Comparison of ENCODE assay signal across 8 cellular contexts in the genomic region with DNA sequence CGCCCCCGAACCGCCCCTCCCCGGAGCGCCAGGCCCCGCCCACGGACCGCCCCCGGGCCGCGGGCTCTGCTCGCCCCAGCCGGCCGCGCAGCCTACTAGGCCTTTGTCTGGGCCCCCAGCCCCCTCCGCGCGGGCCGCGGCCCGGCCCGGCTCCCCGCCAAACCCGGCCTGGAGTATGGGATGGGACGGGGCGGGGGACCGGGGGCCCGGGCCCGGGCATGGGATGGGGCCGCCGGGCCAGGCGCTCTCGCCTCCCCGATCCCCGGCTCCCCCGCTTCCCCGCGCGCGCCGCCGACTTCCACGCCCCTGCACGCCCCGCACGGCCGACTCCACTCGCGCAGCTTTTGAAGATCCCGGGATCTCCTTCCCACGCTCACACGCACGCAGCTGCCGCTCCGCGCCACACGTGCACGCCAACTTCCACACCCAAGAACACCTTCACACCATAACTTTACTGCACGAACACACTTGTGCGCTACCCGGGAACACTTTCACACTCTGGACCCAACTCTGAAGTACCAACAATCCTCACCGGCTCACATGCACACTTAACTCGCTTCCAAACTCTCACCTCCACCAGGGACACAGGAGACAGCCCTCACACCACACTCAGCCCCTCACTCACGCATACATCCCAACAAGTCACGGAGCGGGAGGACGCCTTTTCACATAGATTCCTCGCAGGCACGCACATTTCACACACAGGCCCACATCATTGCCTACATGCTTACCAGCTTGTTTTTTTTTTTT. TPM values are rescaled to one million over a fixed set of nuclear protein-coding genes. Genes with fewer than 3 reads are reported as not detected.
DNase-seq lines count a peak whose midpoint lies in the region; ATAC-seq lines count a peak whose summit lies in the region.

No MANE protein-coding gene starts in this region.

- peaks cover 6 to 26% (median 8%) of the 10 kb centered on the region in 4 donors for H3K4me1 Mint-ChIP-seq in CD4-positive, alpha-beta memory T cell
- peaks cover 79% of the 10 kb centered on the region for H3K4me1 Mint-ChIP-seq in dendritic cell treated with granulocyte-macrophage colony-stimulating factor and Interleukin-4, amounts not matched to agents 40 ng/mL and 50 ng/mL, for 4 days (ENCODE audit: low read depth)

- no peaks in the 10 kb centered on the region for H3K27me3 ChIP-seq in CD4-positive, alpha-beta memory T cell (ENCODE audit: insufficient read depth, low read length)
- no peaks in the 10 kb centered on the region for H3K27me3 ChIP-seq in HAP-1 (ENCODE audit: low read depth)

- no peak for ATAC-seq in GM18909 (IDR thresholded peaks at IDR 0.05; ENCODE audit: poor library complexity, unreplicated experiment)

- H3K27ac ChIP-seq in CD4-positive, alpha-beta memory T cell (ENCODE audit: low read depth, low read length): no peak overlapping the region

- peaks cover 4 to 5% of the 10 kb centered on the region in 2 donors for H3K27me3 Mint-ChIP-seq in CD4-positive, alpha-beta memory T cell
- H3K27me3 Mint-ChIP-seq in dendritic cell treated with granulocyte-macrophage colony-stimulating factor and Interleukin-4, amounts not matched to agents 40 ng/mL and 50 ng/mL, for 4 days: peaks cover 24% of the 10 kb centered on the region

- peak overlapping the region; percentile 84 to 97 (median 90) for H3K4me3 Mint-ChIP-seq in CD4-positive, alpha-beta memory T cell
- H3K4me3 Mint-ChIP-seq in dendritic cell treated with granulocyte-macrophage colony-stimulating factor and Interleukin-4, amounts not matched to agents 40 ng/mL and 50 ng/mL, for 4 days: peak overlapping the region; percentile 79

- peak overlapping the region in 1 of 2 donors; percentile 49 for H3K4me3 ChIP-seq in CD4-positive, alpha-beta memory T cell (ENCODE audit: low read length in 2 of 2)
- H3K4me3 ChIP-seq in HAP-1: peak overlapping the region; percentile 19

- no peaks in the 10 kb centered on the region for H3K36me3 ChIP-seq in CD4-positive, alpha-beta memory T cell (ENCODE audit: insufficient read depth, low read length)
- no peaks in the 10 kb centered on the region for H3K36me3 ChIP-seq in HAP-1 (replicated peaks)

- POLR2A ChIA-PET in CD4-positive, alpha-beta memory T cell (lab: Charles Lee; ENCODE audit: partially characterized antibody): interaction anchor here (0.7 to 2.2 kb wide), 3 partner anchors 13 to 87 kb away, joined by 3 to 14 read pairs (median 3); no protein-coding TSS in a partner anchor

- H3K36me3 Mint-ChIP-seq in CD4-positive, alpha-beta memory T cell: no peaks in the 10 kb centered on the region
- H3K36me3 Mint-ChIP-seq in dendritic cell treated with granulocyte-macrophage colony-stimulating factor and Interleukin-4, amounts not matched to agents 40 ng/mL and 50 ng/mL, for 4 days (ENCODE audit: low read depth): peaks cover 5% of the 10 kb centered on the region

- in situ Hi-C loops in HAP-1 (cut with MboI; ENCODE audit: low sequenced_read_pairs): no loop called here

- H3K4me1 ChIP-seq in CD4-positive, alpha-beta memory T cell (ENCODE audit: insufficient read depth, low read length): peaks cover 12% of the 10 kb centered on the region
- peaks cover 15% of the 10 kb centered on the region for H3K4me1 ChIP-seq in HAP-1

- H3K9me3 Mint-ChIP-seq in CD4-positive, alpha-beta memory T cell: no peaks in the 10 kb centered on the region
- H3K9me3 Mint-ChIP-seq in dendritic cell treated with granulocyte-macrophage colony-stimulating factor and Interleukin-4, amounts not matched to agents 40 ng/mL and 50 ng/mL, for 4 days: no peaks in the 10 kb centered on the region

- H3K9me3 ChIP-seq in CD4-positive, alpha-beta memory T cell (ENCODE audit: control insufficient read depth in 1 of 2, low read length in 2 of 2): no peaks in the 10 kb centered on the region
- no peaks in the 10 kb centered on the region for H3K9me3 ChIP-seq in HAP-1

- peak; percentile 55 to 68 (median 58) for DNase-seq in CD4-positive, alpha-beta memory T cell
- DNase-seq in HAP-1 (ENCODE audit: low spot score in 2 of 2) (peak; percentile 67 to 89), NCI-H2196 treated with DMSO at 0.1 percent for 48 hours (lab: John Stamatoyannopoulos, UW; ENCODE audit: unreplicated experiment) (peak; percentile 59), left kidney (ENCODE audit: low read depth, low spot score) (peak; percentile 95)
- peak; percentile 64 for DNase-seq in activated CD4-positive, alpha-beta T cell treated with anti-CD3 and anti-CD28 coated beads, Interleukin-2, amount 50 U/mL, for 1 hour
- DNase-seq in stimulated activated CD4-positive, alpha-beta T cell treated with anti-CD3 and anti-CD28 coated beads, Interleukin-15, amount 100 ng/mL, for 24 hours: peak; percentile 72

- intact Hi-C loops in CD4-positive, alpha-beta memory T cell (cut with micrococcal nuclease): no loop called here
- intact Hi-C loops in dendritic cell treated with granulocyte-macrophage colony-stimulating factor and Interleukin-4, amounts not matched to agents 40 ng/mL and 50 ng/mL, for 4 days (cut with micrococcal nuclease): no loop called here

- CTCF ChIA-PET in CD4-positive, alpha-beta memory T cell (lab: Charles Lee; ENCODE audit: partially characterized antibody): interaction anchor here (0.6 to 1.1 kb wide), 2 partner anchors 19 to 130 kb away, joined by 3 read pairs; no protein-coding TSS in a partner anchor

- H3K27ac Mint-ChIP-seq in CD4-positive, alpha-beta memory T cell: peak overlapping the region in 6 of 7 donors; percentile 64 to 93 (median 84)
- H3K27ac Mint-ChIP-seq in dendritic cell treated with granulocyte-macrophage colony-stimulating factor and Interleukin-4, amounts not matched to agents 40 ng/mL and 50 ng/mL, for 4 days: peak overlapping the region; percentile 89

RNA-seq across cellular contexts. Expression of gene HSPG2, which starts 0.4 kb away (rescaled TPM):
- 1 to 10 TPM; 1.2 TPM for total RNA-seq in CD4-positive, alpha-beta memory T cell
- not detected for polyA plus RNA-seq in CD4-positive, alpha-beta memory T cell

RNA-seq across cellular contexts. Expression of gene CELA3B, which starts 39.3 kb away (rescaled TPM):
- not detected for total RNA-seq in CD4-positive, alpha-beta memory T cell
- not detected for polyA plus RNA-seq in CD4-positive, alpha-beta memory T cell
